21 cellular contexts compared by ENCODE assay signal in genomic region chr14:104742586-104743455, GRCh38.
"Had no signal": no experiment of that assay in that cellular context is flagged by ENCODE, and none has a peak within 500 bp of the region (broad histone marks: within the 10 kb centered on the region; RNA-seq: fewer than 3 reads in every experiment).

No MANE protein-coding gene starts in this region.

- H3K4me1 Mint-ChIP-seq: activated naive CD4-positive, alpha-beta T cell treated with anti-CD3 and anti-CD28 coated beads, Interleukin-2, amount 50 U/mL, for 24 hours; immature natural killer cell had no signal

- H3K27ac ChIP-seq: adrenal gland, coronary artery, esophagus squamous epithelium, right lobe of liver, thyroid gland had no signal

- H3K9me3 ChIP-seq: adrenal gland, esophagus squamous epithelium, right lobe of liver, thyroid gland had no signal

- H3K4me3 ChIP-seq: adrenal gland, coronary artery, esophagus squamous epithelium, right lobe of liver, thyroid gland had no signal

- ATAC-seq: activated CD8-positive, alpha-beta T cell treated with anti-CD3 and anti-CD28 coated beads, Interleukin-2, amount 10 ng/mL, durations not matched to agents 7 days and 5 days; left colon; naive thymus-derived CD4-positive, alpha-beta T cell; right lobe of liver had no signal

- H3K9me3 Mint-ChIP-seq: activated B cell treated with CpG ODN at 0.5 μM for 24 hours; activated naive CD4-positive, alpha-beta T cell treated with anti-CD3 and anti-CD28 coated beads, Interleukin-2, amount 50 U/mL, for 24 hours; immature natural killer cell; naive thymus-derived CD4-positive, alpha-beta T cell; T-helper 1 cell treated with Interleukin-12 subunit alpha and Interleukin-12 subunit beta and Interleukin-4 antibody, amounts not matched to agents 30 μg/mL and 1 μg/mL, for 36 hours had no signal

- H3K27me3 Mint-ChIP-seq: activated naive CD4-positive, alpha-beta T cell treated with anti-CD3 and anti-CD28 coated beads, Interleukin-2, amount 50 U/mL, for 24 hours; naive thymus-derived CD4-positive, alpha-beta T cell; progenitor cell of endocrine pancreas had no signal

- DNase-seq: activated B cell treated with CpG ODN at 0.5 μM for 24 hours; activated CD4-positive, alpha-beta T cell treated with anti-CD3 and anti-CD28 coated beads for 48 hours; activated CD8-positive, alpha-beta memory T cell treated with anti-CD3 and anti-CD28 coated beads, Interleukin-2, amount 50 U/mL, for 4 hours; activated CD8-positive, alpha-beta T cell treated with anti-CD3 and anti-CD28 coated beads, Interleukin-2, amount 10 ng/mL, durations not matched to agents 7 days and 5 days; activated effector memory CD4-positive, alpha-beta T cell treated with anti-CD3 and anti-CD28 coated beads, Interleukin-2, amount 50 U/mL, for 16 hours; activated T-cell treated with anti-CD3 and anti-CD28 coated beads, Interleukin-2, amount 50 U/mL, for 48 hours; adrenal gland; central memory CD4-positive, alpha-beta T cell; effector CD4-positive, alpha-beta T cell; esophagus squamous epithelium; glutamatergic neuron; immature natural killer cell; left colon; naive thymus-derived CD4-positive, alpha-beta T cell; stimulated activated CD4-positive, alpha-beta T cell treated with anti-CD3 and anti-CD28 coated beads, Interleukin-1b, Interleukin-23, amount 100 ng/mL, for 48 hours; thyroid gland had no signal

- H3K4me3 Mint-ChIP-seq: activated B cell treated with CpG ODN at 0.5 μM for 24 hours; activated CD8-positive, alpha-beta T cell treated with anti-CD3 and anti-CD28 coated beads, Interleukin-2, amount 10 ng/mL, durations not matched to agents 7 days and 5 days; activated naive CD4-positive, alpha-beta T cell treated with anti-CD3 and anti-CD28 coated beads, Interleukin-2, amount 50 U/mL, for 24 hours; immature natural killer cell; naive thymus-derived CD4-positive, alpha-beta T cell; T-helper 1 cell treated with Interleukin-12 subunit alpha and Interleukin-12 subunit beta and Interleukin-4 antibody, amounts not matched to agents 30 μg/mL and 1 μg/mL, for 36 hours had no signal

- H3K27ac Mint-ChIP-seq: activated B cell treated with CpG ODN at 0.5 μM for 24 hours; activated CD8-positive, alpha-beta T cell treated with anti-CD3 and anti-CD28 coated beads, Interleukin-2, amount 10 ng/mL, durations not matched to agents 7 days and 5 days; activated naive CD4-positive, alpha-beta T cell treated with anti-CD3 and anti-CD28 coated beads, Interleukin-2, amount 50 U/mL, for 24 hours; immature natural killer cell; naive thymus-derived CD4-positive, alpha-beta T cell; progenitor cell of endocrine pancreas; T-helper 1 cell treated with Interleukin-12 subunit alpha and Interleukin-12 subunit beta and Interleukin-4 antibody, amounts not matched to agents 30 μg/mL and 1 μg/mL, for 36 hours had no signal

- H3K36me3 Mint-ChIP-seq: activated naive CD4-positive, alpha-beta T cell treated with anti-CD3 and anti-CD28 coated beads, Interleukin-2, amount 50 U/mL, for 24 hours; immature natural killer cell had no signal

- H3K27me3 ChIP-seq: adrenal gland, esophagus squamous epithelium, right lobe of liver, thyroid gland had no signal

- H3K4me1 ChIP-seq: thyroid gland had no signal

- H3K36me3 ChIP-seq: adrenal gland, thyroid gland had no signal
